ENCODE assay signal across 18 cellular contexts in the genomic region with DNA sequence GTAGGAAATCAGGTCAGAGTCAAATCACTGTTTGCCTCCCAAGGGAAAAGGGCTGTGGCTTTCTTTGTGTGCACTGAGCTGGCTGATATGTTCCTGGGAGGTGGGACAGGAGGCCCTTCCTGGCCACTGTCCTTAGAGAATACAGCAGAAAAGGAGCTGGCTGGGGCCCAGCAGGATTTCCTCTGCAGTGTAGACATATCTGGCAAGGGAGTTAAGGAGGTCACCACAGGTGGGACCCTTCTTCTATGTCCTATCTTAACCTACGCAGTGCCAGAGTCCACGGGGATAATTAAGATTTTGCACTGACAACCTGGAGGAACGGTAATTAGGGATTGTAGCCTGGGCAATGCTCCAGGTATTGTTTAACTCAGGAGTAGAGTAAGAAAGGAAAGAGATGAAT.
DNase-seq lines count a peak whose midpoint lies in the region; ATAC-seq and TF ChIP-seq lines count a peak whose summit lies in the region.
"Had no signal": no experiment of that assay in that cellular context is flagged by ENCODE, and none has a peak within 500 bp of the region (broad histone marks: within the 10 kb centered on the region; RNA-seq: fewer than 3 reads in every experiment).

No MANE protein-coding gene starts in this region.

- H3K27ac ChIP-seq in left ventricle myocardium inferior (replicated peaks) (peak overlapping the region; percentile 60), neuronal stem cell (replicated peaks; ENCODE audit: low read length) (no peak overlapping the region), A673 (ENCODE audit: low read depth, low read length, poor library complexity, severe bottlenecking) (no peak overlapping the region)

- no peak overlapping the region for H2BK120ac ChIP-seq in neuronal stem cell (ENCODE audit: low read depth, low read length)

- no peaks in the 10 kb centered on the region for H3K9me3 Mint-ChIP-seq in activated CD8-positive, alpha-beta memory T cell treated with anti-CD3 and anti-CD28 coated beads, Interleukin-2, amount 10 ng/mL, durations not matched to agents 7 days and 5 days (ENCODE audit: low read depth)
- H3K9me3 Mint-ChIP-seq: H9 had no signal

- H3K36me3 Mint-ChIP-seq in activated CD8-positive, alpha-beta memory T cell treated with anti-CD3 and anti-CD28 coated beads, Interleukin-2, amount 10 ng/mL, durations not matched to agents 7 days and 5 days, result no peaks in the 10 kb centered on the region
- H3K36me3 Mint-ChIP-seq: CD14-positive monocyte had no signal

- intact Hi-C loops in left ventricle myocardium inferior (cut with micrococcal nuclease) (no loop called here), A673 (cut with micrococcal nuclease; ENCODE audit: unreplicated experiment) (no loop called here)

- no peak overlapping the region for H4K91ac ChIP-seq in neuronal stem cell (ENCODE audit: low read depth, low read length, poor library complexity)

- peak overlapping the region; percentile 35 for H3K18ac ChIP-seq in neuronal stem cell (ENCODE audit: low read length)

- no TSS peak for BruUV-seq in A673 (replicated peaks; lab: Mats Ljungman, UMichigan)

- H3K4me3 ChIP-seq in left ventricle myocardium inferior (no peak overlapping the region), neuronal stem cell (ENCODE audit: low read length in 2 of 2) (no peak overlapping the region), A673 (ENCODE audit: low read depth, low read length, poor library complexity, severe bottlenecking) (no peak overlapping the region)

- no peaks in the 10 kb centered on the region for H3K79me1 ChIP-seq in neuronal stem cell (ENCODE audit: low read depth, low read length)

- no peaks in the 10 kb centered on the region for H3K9me3 ChIP-seq in left ventricle myocardium inferior (replicated peaks)
- H3K9me3 ChIP-seq in neuronal stem cell (replicated peaks in 1 of 2; ENCODE audit: control insufficient read depth in 2 of 2, insufficient read depth in 1 of 2, low read depth in 1 of 2, low read length in 2 of 2), result no peaks in the 10 kb centered on the region
- H3K9me3 ChIP-seq in A673 (ENCODE audit: low read depth, low read length, poor library complexity, severe bottlenecking), result no peaks in the 10 kb centered on the region

- H3K4me2 ChIP-seq in neuronal stem cell (ENCODE audit: insufficient read depth, low read length, poor library complexity, severe bottlenecking), result no peak overlapping the region

- WGBS in neuronal stem cell (ENCODE audit: extremely low coverage in 2 of 2, insufficient read length in 2 of 2, insufficient replicate concordance in 1 of 2), 2 donors, result no CpG with 5 or more reads among the region's 3 CpGs

- H3K27me3 ChIP-seq in left ventricle myocardium inferior (ENCODE audit: low read depth), result peaks cover 9% of the 10 kb centered on the region
- H3K27me3 ChIP-seq in neuronal stem cell (ENCODE audit: control insufficient read depth in 3 of 3, insufficient read depth in 3 of 3, low read depth in 1 of 3, low read length in 3 of 3), result no peaks in the 10 kb centered on the region
- H3K27me3 ChIP-seq in A673 (replicated peaks; ENCODE audit: insufficient read depth, low read depth, low read length, poor library complexity), result peaks cover 19% of the 10 kb centered on the region

- H3K4ac ChIP-seq in neuronal stem cell (ENCODE audit: low read length), result no peak overlapping the region

- peaks cover 66% of the 10 kb centered on the region for H3K4me1 ChIP-seq in left ventricle myocardium inferior
- peaks cover 0 to 15% of the 10 kb centered on the region in 2 donors for H3K4me1 ChIP-seq in neuronal stem cell (ENCODE audit: control insufficient read depth in 2 of 2, insufficient read depth in 1 of 2, low read depth in 1 of 2, low read length in 2 of 2)
- H3K4me1 ChIP-seq in A673 (ENCODE audit: insufficient read depth, low read length, poor library complexity, severe bottlenecking), result no peaks in the 10 kb centered on the region

- H2AK5ac ChIP-seq in neuronal stem cell (ENCODE audit: low read depth, low read length), result no peak overlapping the region

- H3K23ac ChIP-seq in neuronal stem cell (ENCODE audit: low read depth, low read length, poor library complexity), result no peak overlapping the region

- H3K36me3 ChIP-seq in left ventricle myocardium inferior (no peaks in the 10 kb centered on the region), neuronal stem cell (replicated peaks in 1 of 2; ENCODE audit: control insufficient read depth in 2 of 2, insufficient read depth in 2 of 2, low read length in 2 of 2) (no peaks in the 10 kb centered on the region), A673 (ENCODE audit: insufficient read depth, low read length, poor library complexity, severe bottlenecking) (no peaks in the 10 kb centered on the region)

- H3K14ac ChIP-seq in neuronal stem cell (ENCODE audit: low read length), result no peak overlapping the region

- H3K4me1 Mint-ChIP-seq in activated CD8-positive, alpha-beta memory T cell treated with anti-CD3 and anti-CD28 coated beads, Interleukin-2, amount 10 ng/mL, durations not matched to agents 7 days and 5 days, result no peaks in the 10 kb centered on the region
- H3K4me1 Mint-ChIP-seq: CD14-positive monocyte had no signal

- no peak overlapping the region for H2BK5ac ChIP-seq in neuronal stem cell (ENCODE audit: low read length)

- H3K27me3 Mint-ChIP-seq in activated CD8-positive, alpha-beta memory T cell treated with anti-CD3 and anti-CD28 coated beads, Interleukin-2, amount 10 ng/mL, durations not matched to agents 7 days and 5 days, result peaks cover 2% of the 10 kb centered on the region

- no peak for TF ChIP-seq CTCF in left ventricle myocardium inferior (IDR thresholded peaks at IDR 0.05; ENCODE audit: borderline replicate concordance)
- no peak for TF ChIP-seq CTCF in A673 (conservative IDR thresholded peaks at IDR 0.05; ENCODE audit: low read depth, low read length)

- no peak overlapping the region for H2AFZ ChIP-seq in neuronal stem cell (ENCODE audit: low read length)

- H4K8ac ChIP-seq in neuronal stem cell (ENCODE audit: low read depth, low read length), result no peak overlapping the region

- H2BK15ac ChIP-seq in neuronal stem cell (ENCODE audit: low read length), result no peak overlapping the region

- H3K27ac Mint-ChIP-seq in activated CD8-positive, alpha-beta memory T cell treated with anti-CD3 and anti-CD28 coated beads, Interleukin-2, amount 10 ng/mL, durations not matched to agents 7 days and 5 days, result no peak overlapping the region
- H3K27ac Mint-ChIP-seq: CD14-positive monocyte, H9 had no signal

- DNase-seq in DMS79 treated with DMSO at 0.1 percent for 48 hours (lab: John Stamatoyannopoulos, UW) (peak; percentile 23), DMS79 (lab: John Stamatoyannopoulos, UW) (no peak), NCI-H69 (lab: John Stamatoyannopoulos, UW) (peak; percentile 80), left ventricle myocardium inferior (peak; percentile 48), neuronal stem cell (ENCODE audit: low spot score) (no peak), T-helper 1 cell (no peak), A673 (ENCODE audit: low spot score) (no peak)
- no peak for DNase-seq in activated CD8-positive, alpha-beta memory T cell treated with anti-CD3 and anti-CD28 coated beads, Interleukin-2, amount 10 ng/mL, durations not matched to agents 7 days and 5 days
- DNase-seq: 8988T, COR-L47, H9, MM.1S, NCI-H1105, NCI-H2029 treated with DMSO at 0.1 percent for 48 hours, NCI-H226, NCI-H526 had no signal

- no peak overlapping the region for H3K9ac ChIP-seq in neuronal stem cell (ENCODE audit: low read depth, low read length, poor library complexity)

- no peak overlapping the region for H3K4me3 Mint-ChIP-seq in activated CD8-positive, alpha-beta memory T cell treated with anti-CD3 and anti-CD28 coated beads, Interleukin-2, amount 10 ng/mL, durations not matched to agents 7 days and 5 days
- H3K4me3 Mint-ChIP-seq: CD14-positive monocyte, H9 had no signal

- POLR2A ChIA-PET in A673 (lab: Charles Lee; ENCODE audit: low non-redundant PET), result no interaction called here

- CTCF ChIA-PET in activated CD8-positive, alpha-beta memory T cell treated with anti-CD3 and anti-CD28 coated beads, Interleukin-2, amount 10 ng/mL, durations not matched to agents 7 days and 5 days (lab: Charles Lee), result no interaction called here
- CTCF ChIA-PET in A673 (lab: Charles Lee), result no interaction called here

- ATAC-seq in activated CD8-positive, alpha-beta memory T cell treated with anti-CD3 and anti-CD28 coated beads, Interleukin-2, amount 10 ng/mL, durations not matched to agents 7 days and 5 days, result no peak
- ATAC-seq: HepG2 had no signal

- no peak overlapping the region for H2BK12ac ChIP-seq in neuronal stem cell (ENCODE audit: low read length)

Comparison
In these comparisons a context has a peak if more than half of its experiments do, and no peak if none do; other contexts are left out.
1. DNase-seq: peak in DMS79 treated with DMSO at 0.1 percent for 48 hours (single experiment), NCI-H69 (single experiment) and left ventricle myocardium inferior (single experiment); none in DMS79 (single experiment), neuronal stem cell (single experiment), T-helper 1 cell (0 of 5), activated CD8-positive, alpha-beta memory T cell treated with anti-CD3 and anti-CD28 coated beads, Interleukin-2, amount 10 ng/mL, durations not matched to agents 7 days and 5 days (single experiment) and A673 (single experiment).